7 cellular contexts compared by ENCODE assay signal in the genomic region with DNA sequence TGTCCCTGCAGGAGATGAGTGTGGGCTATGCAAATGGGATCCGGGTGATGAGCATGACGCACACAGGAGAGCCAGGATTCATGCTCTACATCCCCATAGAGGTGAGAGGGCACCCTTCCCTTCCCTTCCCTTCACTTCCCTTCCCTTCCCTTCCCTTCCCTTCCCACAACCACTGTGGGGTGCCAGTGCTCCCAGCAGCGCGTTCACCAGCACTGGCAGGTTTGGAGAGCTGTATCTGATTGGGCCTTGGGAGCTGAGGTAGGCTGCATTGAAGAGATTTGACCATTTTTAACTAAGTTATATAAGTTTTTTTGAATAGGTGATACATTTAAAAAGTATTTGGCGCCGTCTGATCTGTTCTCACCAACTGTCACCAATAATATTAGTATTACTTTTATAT. TPM values are rescaled to one million over a fixed set of nuclear protein-coding genes. Genes with fewer than 3 reads are reported as not detected.
DNase-seq lines count a peak whose midpoint lies in the region; ATAC-seq and TF ChIP-seq lines count a peak whose summit lies in the region.
"Not testable (repeated sequence)": the region's sequence is repeated elsewhere in the genome, so short reads cannot be mapped to it uniquely, and the experiment has no call there.
"Had no signal": no experiment of that assay in that cellular context is flagged by ENCODE, and none has a peak within 500 bp of the region (broad histone marks: within the 10 kb centered on the region; RNA-seq: fewer than 3 reads in every experiment).

No MANE protein-coding gene starts in this region.

- H3K36me3 ChIP-seq in Panc1 (ENCODE audit: control insufficient read depth, insufficient read depth, low read length), result not testable (repeated sequence)
- H3K36me3 ChIP-seq in esophagus muscularis mucosa, result peaks cover 73 to 88% (median 78%) of the 10 kb centered on the region in 4 donors
- H3K36me3 ChIP-seq in lung (ENCODE audit: control insufficient read depth in 2 of 2, insufficient read depth in 2 of 2, low read length in 2 of 2), result peaks cover 35 to 48% of the 10 kb centered on the region in 2 donors

- H3K4me1 Mint-ChIP-seq in natural killer cell treated with Interleukin-12 subunit alpha and Interleukin-12 subunit beta and Interleukin-15 and Interleukin-18, amount 100 ng/mL, for 72 hours (ENCODE audit: low read depth in 2 of 2), result not testable (repeated sequence)

- not testable (repeated sequence) for H3K27me3 Mint-ChIP-seq in natural killer cell treated with Interleukin-12 subunit alpha and Interleukin-12 subunit beta and Interleukin-15 and Interleukin-18, amount 100 ng/mL, for 72 hours

- not testable (repeated sequence) for TF ChIP-seq CTCF in Panc1 (IDR thresholded peaks at IDR 0.05); esophagus muscularis mucosa (IDR thresholded peaks at IDR 0.05); lung (IDR thresholded peaks at IDR 0.05; ENCODE audit: control extremely low read depth, extremely low read depth)

- CTCF ChIA-PET in Panc1 (lab: Charles Lee), result not testable (repeated sequence)

- not testable (repeated sequence) for H3K27ac ChIP-seq in Panc1 (ENCODE audit: low read length); esophagus muscularis mucosa (replicated peaks in 1 of 4); lung (ENCODE audit: low read depth in 1 of 2, low read length in 1 of 2)

- H3K27me3 ChIP-seq in Panc1 (ENCODE audit: control insufficient read depth, insufficient read depth, low read length); esophagus muscularis mucosa; lung (ENCODE audit: control insufficient read depth, insufficient read depth): not testable (repeated sequence)

- not testable (repeated sequence) for H3K4me3 Mint-ChIP-seq in natural killer cell treated with Interleukin-12 subunit alpha and Interleukin-12 subunit beta and Interleukin-15 and Interleukin-18, amount 100 ng/mL, for 72 hours

- not testable (repeated sequence) for BruUV-seq in Panc1 (replicated peaks; lab: Mats Ljungman, UMichigan)

- TF ChIP-seq EP300 in esophagus muscularis mucosa (IDR thresholded peaks at IDR 0.05), result not testable (repeated sequence)

- not testable (repeated sequence) for H3K4me1 ChIP-seq in Panc1 (ENCODE audit: control insufficient read depth, insufficient read depth, low read length); esophagus muscularis mucosa; lung (ENCODE audit: control insufficient read depth in 2 of 2, insufficient read depth in 2 of 2, low read length in 2 of 2)

- POLR2A ChIA-PET in Panc1 (lab: Charles Lee), result not testable (repeated sequence)

- ATAC-seq in Panc1 (peak; percentile 52; the same call in 1 of the 2 replicates), lung (ENCODE audit: insufficient read depth, low FRiP score) (peak; percentile 23)
- ATAC-seq in natural killer cell treated with Interleukin-12 subunit alpha and Interleukin-12 subunit beta and Interleukin-15 and Interleukin-18, amount 100 ng/mL, for 72 hours, result not testable (repeated sequence)

- in situ Hi-C loops in Panc1 (cut with HindIII; ENCODE audit: low pct_unique_long_range_greater_than_20kb, low sequenced_read_pairs), result not testable (repeated sequence)

- not testable (repeated sequence) for H3K27ac Mint-ChIP-seq in natural killer cell treated with Interleukin-12 subunit alpha and Interleukin-12 subunit beta and Interleukin-15 and Interleukin-18, amount 100 ng/mL, for 72 hours

- not testable (repeated sequence) for TF ChIP-seq POLR2A in esophagus muscularis mucosa (IDR thresholded peaks at IDR 0.05; ENCODE audit: low read depth)

- not testable (repeated sequence) for H3K9me3 ChIP-seq in Panc1 (ENCODE audit: control insufficient read depth, insufficient read depth, low read depth, low read length); esophagus muscularis mucosa; lung (ENCODE audit: control insufficient read depth in 2 of 2, insufficient read depth in 1 of 2, low read length in 1 of 2)

- H3K36me3 Mint-ChIP-seq in natural killer cell treated with Interleukin-12 subunit alpha and Interleukin-12 subunit beta and Interleukin-15 and Interleukin-18, amount 100 ng/mL, for 72 hours, result peaks cover 33% of the 10 kb centered on the region

- not testable (repeated sequence) for DNase-seq in Panc1 (ENCODE audit: low read depth, low spot score); lung (ENCODE audit: low spot score)
- peak; percentile 89 for DNase-seq in esophagus muscularis mucosa (ENCODE audit: extremely low spot score)
- peak; percentile 1 for DNase-seq in iPS-NIHi11 (ENCODE audit: low spot score)
- peak; percentile 25 for DNase-seq in natural killer cell treated with Interleukin-12 subunit alpha and Interleukin-12 subunit beta and Interleukin-15 and Interleukin-18, amount 100 ng/mL, for 72 hours (ENCODE audit: low spot score)
- DNase-seq in posterior vena cava (ENCODE audit: low spot score), result peak; percentile 40

- not testable (repeated sequence) for H3K4me3 ChIP-seq in Panc1 (ENCODE audit: low read depth in 2 of 2, low read length in 2 of 2); esophagus muscularis mucosa; lung

- intact Hi-C loops in Panc1 (cut with micrococcal nuclease; ENCODE audit: unreplicated experiment); esophagus muscularis mucosa (cut with DNase I); posterior vena cava (cut with DNase I): not testable (repeated sequence)

- WGBS in esophagus muscularis mucosa, result 96% methylated on average over 6 of the region's 6 CpGs
- 97 to 99% methylated on average over 6 of the region's 6 CpGs for WGBS in lung, 2 donors

- not testable (repeated sequence) for H3K9me3 Mint-ChIP-seq in natural killer cell treated with Interleukin-12 subunit alpha and Interleukin-12 subunit beta and Interleukin-15 and Interleukin-18, amount 100 ng/mL, for 72 hours

RNA-seq across cellular contexts. Expression of gene CLEC18C, which starts 25.1 kb away (rescaled TPM):
- not detected for total RNA-seq in Panc1 (2021; ENCODE audit: unreplicated experiment)
- not detected for polyA plus RNA-seq in Panc1 (2012; ENCODE audit: insufficient read length)
- under 1 TPM in 1 of 4 donors, not detected in 3; 0.58 TPM for total RNA-seq in esophagus muscularis mucosa
- total RNA-seq in lung, result 1 to 10 TPM in 1 of 2 donors, not detected in 1; 1.0 TPM
- under 1 TPM; 0.09 to 0.14 TPM for polyA plus RNA-seq in lung
- total RNA-seq in natural killer cell treated with Interleukin-12 subunit alpha and Interleukin-12 subunit beta and Interleukin-15 and Interleukin-18, amount 100 ng/mL, for 72 hours, result 1 to 10 TPM in 1 of 2 donors, not detected in 1; 1.9 TPM
- total RNA-seq in posterior vena cava, result under 1 TPM in 1 of 2 donors, not detected in 1; 0.28 TPM
- total RNA-seq: CD4-positive, alpha-beta T cell had no signal

RNA-seq across cellular contexts. Expression of gene PDPR, which starts 34.3 kb away (rescaled TPM):
- 26.9 TPM for total RNA-seq in Panc1 (2021; ENCODE audit: unreplicated experiment)
- polyA plus RNA-seq in Panc1 (2012; ENCODE audit: insufficient read length), result 18.9 TPM
- total RNA-seq in esophagus muscularis mucosa, result 10 to 100 TPM; 19.1 to 31.8 (median 27.4) TPM
- 10 to 100 TPM; 28.2 to 33.6 TPM for total RNA-seq in lung
- polyA plus RNA-seq in lung, result 1 to 10 TPM; 7.2 to 8.6 TPM
- total RNA-seq in natural killer cell treated with Interleukin-12 subunit alpha and Interleukin-12 subunit beta and Interleukin-15 and Interleukin-18, amount 100 ng/mL, for 72 hours, result 10 to 100 TPM; 37.2 to 51.5 TPM
- 10 to 100 TPM; 26.0 to 28.8 TPM for total RNA-seq in posterior vena cava
